10 cellular contexts compared by ENCODE assay signal in genomic region chr4:11427201-11427996, GRCh38. TPM values are rescaled to one million over a fixed set of nuclear protein-coding genes. Genes with fewer than 3 reads are reported as not detected.
DNase-seq lines count a peak whose midpoint lies in the region; ATAC-seq, FAIRE-seq and TF ChIP-seq lines count a peak whose summit lies in the region.
"Had no signal": no experiment of that assay in that cellular context is flagged by ENCODE, and none has a peak within 500 bp of the region (broad histone marks: within the 10 kb centered on the region; RNA-seq: fewer than 3 reads in every experiment).

No MANE protein-coding gene starts in this region.

- no peak for FAIRE-seq in GM12878 (lab: Jason Lieb, UNC)

- H3K4me1 ChIP-seq in HUES64 (ENCODE audit: insufficient read depth, low read length) (peaks cover 17% of the 10 kb centered on the region), GM12878 (ENCODE audit: control insufficient read depth, insufficient read depth, low read length) (peaks cover 2% of the 10 kb centered on the region; the same call in 1 of the 2 replicates), spleen (peaks cover 0 to 82% (median 38%) of the 10 kb centered on the region in 6 donors), thyroid gland (no peaks in the 10 kb centered on the region)

- no peak for TF ChIP-seq POLR2A in GM12878 (IDR thresholded peaks at IDR 0.05; ENCODE audit: low read depth, low read length)
- no peak for TF ChIP-seq POLR2A in spleen (IDR thresholded peaks at IDR 0.05)
- no peak for TF ChIP-seq POLR2A in thyroid gland (IDR thresholded peaks at IDR 0.05)

- no peak for TF ChIP-seq EP300 in GM12878 (IDR thresholded peaks at IDR 0.05; ENCODE audit: borderline replicate concordance in 1 of 2, control insufficient read depth in 1 of 2, low read depth in 2 of 2, low read length in 2 of 2)

- intact Hi-C loops in GM12878 (cut with micrococcal nuclease; ENCODE audit: unreplicated experiment), result loop anchor here (10.0 kb wide), 2 partner anchors 353 to 973 kb away; partner anchors contain the start of gene ZNF518B
- intact Hi-C loops in spleen (cut with DNase I; ENCODE audit: low total_unique reads), result loop anchor here (5.0 kb wide), 1 partner anchor 845 kb away; no protein-coding TSS in a partner anchor
- intact Hi-C loops in thyroid gland (cut with DNase I), result no loop called here

- SMC1A ChIA-PET in GM12878 (lab: Charles Lee; ENCODE audit: uncharacterized antibody, unreplicated experiment), result interaction anchor here (0.9 kb wide), 1 partner anchor 843 kb away, joined by 5 read pairs; no protein-coding TSS in a partner anchor

- DNase-seq in GM12878 (ENCODE audit: low read depth, low spot score), result no peak
- peak; percentile 59 for DNase-seq in islet precursor cell
- DNase-seq in spleen, result peak; percentile 79
- DNase-seq in thyroid gland, result no peak
- no peak for DNase-seq in DMS153 (lab: John Stamatoyannopoulos, UW)
- no peak for DNase-seq in HuH-7.5 (ENCODE audit: low spot score)
- DNase-seq: WERI-Rb-1 had no signal

- POLR2A ChIA-PET in GM12878 (lab: Charles Lee), result no interaction called here

- no peak overlapping the region for H2AFZ ChIP-seq in GM12878 (ENCODE audit: control insufficient read depth, low read depth, low read length)

- H3K9ac ChIP-seq in HUES64 (ENCODE audit: low read depth, low read length) (no peak overlapping the region), GM12878 (ENCODE audit: control insufficient read depth, insufficient read depth, low read length) (no peak overlapping the region; the same call in 1 of the 2 replicates)

- no peak for TF ChIP-seq RAD21 in GM12878 (IDR thresholded peaks at IDR 0.05; ENCODE audit: insufficient read depth, low read depth, low read length)

- no peaks in the 10 kb centered on the region for H3K79me2 ChIP-seq in GM12878 (ENCODE audit: control insufficient read depth, insufficient read depth, low read length)

- H3K36me3 ChIP-seq in HUES64 (ENCODE audit: insufficient read depth, low read length) (no peaks in the 10 kb centered on the region), GM12878 (ENCODE audit: control insufficient read depth in 2 of 2, insufficient read depth in 2 of 2, low read length in 1 of 2) (no peaks in the 10 kb centered on the region), spleen (no peaks in the 10 kb centered on the region), thyroid gland (no peaks in the 10 kb centered on the region)
- H3K36me3 ChIP-seq: WERI-Rb-1 had no signal

- in situ Hi-C loops in GM12878 (cut with MboI), result no loop called here

- peak overlapping the region; percentile 93; the same call in 1 of the 2 replicates for H3K4me2 ChIP-seq in GM12878 (ENCODE audit: control insufficient read depth, insufficient read depth)

- CTCF ChIA-PET in GM12878 (lab: Yijun Ruan, JAX), result interaction anchor here (1.0 kb wide), 1 partner anchor 836 kb away, joined by 3 read pairs; no protein-coding TSS in a partner anchor

- ATAC-seq in GM12878 (peak; percentile 2; the same call in 2 of the 3 replicates), GM18511 (IDR thresholded peaks at IDR 0.05; ENCODE audit: unreplicated experiment) (no peak)

- TF ChIP-seq CTCF in GM12878 (IDR thresholded peaks at IDR 0.05 in 2 of 3, conservative IDR thresholded peaks at IDR 0.05 in 1 of 3; ENCODE audit: control insufficient read depth in 2 of 3, extremely low read depth in 1 of 3, insufficient read depth in 1 of 3, low read depth in 3 of 3, low read length in 3 of 3), result no peak
- no peak for TF ChIP-seq CTCF in spleen (IDR thresholded peaks at IDR 0.05 in 8 of 11, conservative IDR thresholded peaks at IDR 0.05 in 3 of 11)
- no peak for TF ChIP-seq CTCF in thyroid gland (IDR thresholded peaks at IDR 0.05)

- no peaks in the 10 kb centered on the region for H4K20me1 ChIP-seq in GM12878 (ENCODE audit: control insufficient read depth, insufficient read depth)

- BruUV-seq in GM12878 (replicated peaks; lab: Mats Ljungman, UMichigan), result no TSS peak

- peak overlapping the region; percentile 74 for H3K4me3 ChIP-seq in HUES64 (ENCODE audit: low read length)
- peak overlapping the region; percentile 75 for H3K4me3 ChIP-seq in GM12878
- peak overlapping the region; percentile 54 to 89 (median 66) for H3K4me3 ChIP-seq in spleen
- no peak overlapping the region for H3K4me3 ChIP-seq in thyroid gland (replicated peaks in 1 of 3)

- WGBS in HUES64, result 2% methylated on average over 43 of the region's 43 CpGs
- 25% methylated on average over 41 of the region's 43 CpGs for WGBS in GM12878 (ENCODE audit: insufficient coverage, insufficient replicate concordance, low lambda C conversion rate, missing lambda C conversion rate)
- WGBS in spleen, 5 donors, result 7 to 16% (median 7%) methylated on average over 37 to 43 of the region's 43 CpGs
- 3 to 9% methylated on average over 37 to 43 of the region's 43 CpGs for WGBS in thyroid gland, 2 donors

- RAD21 ChIA-PET in GM12878 (lab: Charles Lee; ENCODE audit: unreplicated experiment), result interaction anchor here (0.7 to 1.1 kb wide), 2 partner anchors 842 to 872 kb away, joined by 3 read pairs; no protein-coding TSS in a partner anchor

- H3K9me3 ChIP-seq in HUES64 (ENCODE audit: insufficient read depth, low read depth, low read length), result no peaks in the 10 kb centered on the region
- no peaks in the 10 kb centered on the region for H3K9me3 ChIP-seq in GM12878 (replicated peaks; ENCODE audit: control insufficient read depth, insufficient read depth, low read length)
- no peaks in the 10 kb centered on the region for H3K9me3 ChIP-seq in spleen
- H3K9me3 ChIP-seq in thyroid gland, result no peaks in the 10 kb centered on the region

- H3K27me3 ChIP-seq in HUES64 (ENCODE audit: insufficient read depth, low read length) (peaks cover 66% of the 10 kb centered on the region), GM12878 (replicated peaks in 1 of 2; ENCODE audit: control insufficient read depth in 2 of 2, insufficient read depth in 2 of 2, low read length in 1 of 2) (peaks cover 2 to 8% of the 10 kb centered on the region in 2 experiments), spleen (replicated peaks in 1 of 7) (peaks cover 0 to 42% (median 13%) of the 10 kb centered on the region in 7 donors), thyroid gland (no peaks in the 10 kb centered on the region)

- H3K27ac ChIP-seq in HUES64 (ENCODE audit: low read depth, low read length) (no peak overlapping the region), GM12878 (ENCODE audit: control insufficient read depth, insufficient read depth) (no peak overlapping the region), spleen (peak overlapping the region in 2 of 8 donors; percentile 14 to 77), thyroid gland (peak overlapping the region in 1 of 3 donors; percentile 27)
- H3K27ac ChIP-seq: WERI-Rb-1 had no signal

TF ChIP-seq in GM12878, 131 proteins besides CTCF, POLR2A, EP300 and RAD21 (continues in another document):
- TF ChIP-seq, protein P1, sequence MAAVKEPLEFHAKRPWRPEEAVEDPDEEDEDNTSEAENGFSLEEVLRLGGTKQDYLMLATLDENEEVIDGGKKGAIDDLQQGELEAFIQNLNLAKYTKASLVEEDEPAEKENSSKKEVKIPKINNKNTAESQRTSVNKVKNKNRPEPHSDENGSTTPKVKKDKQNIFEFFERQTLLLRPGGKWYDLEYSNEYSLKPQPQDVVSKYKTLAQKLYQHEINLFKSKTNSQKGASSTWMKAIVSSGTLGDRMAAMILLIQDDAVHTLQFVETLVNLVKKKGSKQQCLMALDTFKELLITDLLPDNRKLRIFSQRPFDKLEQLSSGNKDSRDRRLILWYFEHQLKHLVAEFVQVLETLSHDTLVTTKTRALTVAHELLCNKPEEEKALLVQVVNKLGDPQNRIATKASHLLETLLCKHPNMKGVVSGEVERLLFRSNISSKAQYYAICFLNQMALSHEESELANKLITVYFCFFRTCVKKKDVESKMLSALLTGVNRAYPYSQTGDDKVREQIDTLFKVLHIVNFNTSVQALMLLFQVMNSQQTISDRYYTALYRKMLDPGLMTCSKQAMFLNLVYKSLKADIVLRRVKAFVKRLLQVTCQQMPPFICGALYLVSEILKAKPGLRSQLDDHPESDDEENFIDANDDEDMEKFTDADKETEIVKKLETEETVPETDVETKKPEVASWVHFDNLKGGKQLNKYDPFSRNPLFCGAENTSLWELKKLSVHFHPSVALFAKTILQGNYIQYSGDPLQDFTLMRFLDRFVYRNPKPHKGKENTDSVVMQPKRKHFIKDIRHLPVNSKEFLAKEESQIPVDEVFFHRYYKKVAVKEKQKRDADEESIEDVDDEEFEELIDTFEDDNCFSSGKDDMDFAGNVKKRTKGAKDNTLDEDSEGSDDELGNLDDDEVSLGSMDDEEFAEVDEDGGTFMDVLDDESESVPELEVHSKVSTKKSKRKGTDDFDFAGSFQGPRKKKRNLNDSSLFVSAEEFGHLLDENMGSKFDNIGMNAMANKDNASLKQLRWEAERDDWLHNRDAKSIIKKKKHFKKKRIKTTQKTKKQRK (IDR thresholded peaks at IDR 0.05; ENCODE audit: low read depth, low read length), result no peak
- no peak for TF ChIP-seq TAF1 (IDR thresholded peaks at IDR 0.05; ENCODE audit: borderline replicate concordance, low read depth, low read length)
- no peak for TF ChIP-seq CHD2 (IDR thresholded peaks at IDR 0.05; ENCODE audit: borderline replicate concordance, low read depth, low read length)

RNA-seq across cellular contexts. Expression of gene HS3ST1, which starts 1.3 kb away (rescaled TPM):
- polyA plus RNA-seq in HUES64 (2013, experiment 1 of 2), result 2.3 TPM
- polyA plus RNA-seq in HUES64 (2013, experiment 2 of 2), result 3.4 TPM
- total RNA-seq in GM12878 (2013; cell fraction: nucleolus; rRNA removed), result not detected in 2 replicates
- total RNA-seq in GM12878 (2014; rRNA removed) (0.11 and 0.34 TPM in 2 replicates), GM12878 (2014; rRNA removed; fragmentation: Illumina TruSeq; extraction: Trizol) (0.04 and 0.09 TPM in 2 replicates), GM12878 (2021) (0.18 and 0.80 TPM in 2 replicates), spleen (1 to 10 TPM; 2.6 to 7.4 (median 3.4) TPM), thyroid gland (10 to 100 TPM in 1 of 4 donors, 1 to 10 TPM in 3; 1.9 to 16.9 (median 2.4) TPM)
- polyA plus RNA-seq in GM12878 (2011; ENCODE audit: low read depth), result not detected
- polyA plus RNA-seq in GM12878 (2011; rRNA removed) (0.42 and 0.65 TPM in 2 replicates), GM12878 (2014; fragmentation: Illumina TruSeq; extraction: Trizol) (0.02 and 0.03 TPM in 2 replicates), GM12878 (2014; fragmentation: Nextera tagmentation; extraction: Ambion mirVana) (under 1 TPM; 0.03 to 0.05 TPM), GM12878 (2014; rRNA removed) (0.12 and 0.22 TPM in 2 replicates), GM12878 (2016; fragmentation: Nextera tagmentation; extraction: Ambion mirVana) (under 1 TPM; 0.15 to 0.35 TPM), spleen (1 to 10 TPM; 1.8 to 4.7 (median 2.3) TPM)
- 0.69 and 2.3 TPM in 2 replicates for polyA plus RNA-seq in GM12878 (2011; cell fraction: cytosol; rRNA removed)
- 2.6 and 3.2 TPM in 2 replicates for polyA plus RNA-seq in GM12878 (2011; cell fraction: nucleus; rRNA removed)
- 0.08 and 0.41 TPM in 2 replicates for polyA plus RNA-seq in GM12878 (2012)
- polyA minus RNA-seq in GM12878 (2011; rRNA and poly(A)+ RNA removed), result 0.80 and 1.0 TPM in 2 replicates
- 1.3 and 3.0 TPM in 2 replicates for polyA minus RNA-seq in GM12878 (2011; cell fraction: cytosol; rRNA and poly(A)+ RNA removed)
- 0.73 and 2.4 TPM in 2 replicates for polyA minus RNA-seq in GM12878 (2011; cell fraction: nucleus; rRNA and poly(A)+ RNA removed)
- total RNA-seq: fibroblast of villous mesenchyme had no signal

Comparison
In these comparisons a context has a peak if more than half of its experiments do, and no peak if none do; other contexts are left out.
1. H3K4me3 ChIP-seq: peak in HUES64 (single experiment), GM12878 (single experiment) and spleen (8 of 8); none in thyroid gland (0 of 3).
2. DNase-seq: peak in islet precursor cell (single experiment) and spleen (single experiment); none in GM12878 (single experiment), thyroid gland (0 of 2), DMS153 (single experiment) and HuH-7.5 (single experiment).